1 cellular context compared by ENCODE assay signal in genomic region chr19:8468761-8469458, GRCh38.
TF ChIP-seq lines count a peak whose summit lies in the region.

No MANE protein-coding gene starts in this region.

TF ChIP-seq in IMR-90, 13 proteins besides CTCF, POLR2A, EP300 and RAD21:
- TF ChIP-seq MXI1 (IDR thresholded peaks at IDR 0.05; ENCODE audit: borderline replicate concordance, low read depth, low read length) (no peak), SMC3 (IDR thresholded peaks at IDR 0.05; ENCODE audit: low read depth, low read length) (no peak), MAZ (IDR thresholded peaks at IDR 0.05; ENCODE audit: borderline replicate concordance, low read depth, low read length) (no peak), CHD1 (IDR thresholded peaks at IDR 0.05; ENCODE audit: low read depth, low read length) (no peak)
